9 cellular contexts compared by ENCODE assay signal in genomic region chr17:3535253-3535995, GRCh38. TPM values are rescaled to one million over a fixed set of nuclear protein-coding genes. Genes with fewer than 3 reads are reported as not detected.
DNase-seq lines count a peak whose midpoint lies in the region; ATAC-seq and TF ChIP-seq lines count a peak whose summit lies in the region.
"Had no signal": no experiment of that assay in that cellular context is flagged by ENCODE, and none has a peak within 500 bp of the region (broad histone marks: within the 10 kb centered on the region; RNA-seq: fewer than 3 reads in every experiment).

No MANE protein-coding gene starts in this region.

- H3K9me3 Mint-ChIP-seq in naive B cell: no peaks in the 10 kb centered on the region
- no peaks in the 10 kb centered on the region for H3K9me3 Mint-ChIP-seq in stimulated activated memory B cell treated with anti-CD40 and anti-IgM and Interleukin-4, amounts not matched to agents 10 μg/mL and 1 μg/mL and 100 μg/mL, for 72 hours

- peak overlapping the region; percentile 30 for H3K9ac ChIP-seq in fibroblast of lung (ENCODE audit: insufficient read depth, low read length)

- peak; percentile 77 to 78 for ATAC-seq in naive B cell (ENCODE audit: low read depth in 2 of 2)
- ATAC-seq in stimulated activated memory B cell treated with anti-CD40 and anti-IgM and Interleukin-4, amounts not matched to agents 10 μg/mL and 1 μg/mL and 100 μg/mL, for 72 hours: peak; percentile 72

- no peaks in the 10 kb centered on the region for H3K36me3 Mint-ChIP-seq in naive B cell
- peaks cover 66% of the 10 kb centered on the region for H3K36me3 Mint-ChIP-seq in stimulated activated memory B cell treated with anti-CD40 and anti-IgM and Interleukin-4, amounts not matched to agents 10 μg/mL and 1 μg/mL and 100 μg/mL, for 72 hours

- peak overlapping the region; percentile 80 for H2AFZ ChIP-seq in fibroblast of lung (ENCODE audit: low read length)

- peaks cover 4 to 24% (median 9%) of the 10 kb centered on the region in 3 donors for H3K27me3 Mint-ChIP-seq in naive B cell
- no peaks in the 10 kb centered on the region for H3K27me3 Mint-ChIP-seq in stimulated activated memory B cell treated with anti-CD40 and anti-IgM and Interleukin-4, amounts not matched to agents 10 μg/mL and 1 μg/mL and 100 μg/mL, for 72 hours

- H3K4me1 Mint-ChIP-seq in naive B cell: peaks cover 5 to 13% (median 13%) of the 10 kb centered on the region in 3 donors
- peaks cover 31% of the 10 kb centered on the region for H3K4me1 Mint-ChIP-seq in stimulated activated memory B cell treated with anti-CD40 and anti-IgM and Interleukin-4, amounts not matched to agents 10 μg/mL and 1 μg/mL and 100 μg/mL, for 72 hours

- H3K4me3 Mint-ChIP-seq in naive B cell: peak overlapping the region in 7 of 8 donors; percentile 10 to 69 (median 54)
- peak overlapping the region; percentile 8 for H3K4me3 Mint-ChIP-seq in stimulated activated memory B cell treated with anti-CD40 and anti-IgM and Interleukin-4, amounts not matched to agents 10 μg/mL and 1 μg/mL and 100 μg/mL, for 72 hours

- DNase-seq in NCI-H526 treated with DMSO at 0.1 percent for 48 hours (lab: John Stamatoyannopoulos, UW) (peak; percentile 10), activated T-helper 1 cell treated with Interleukin-2 at 50 U/mL for 16 hours (ENCODE audit: low read depth) (peak; percentile 8), fibroblast of lung (ENCODE audit: low read depth in 2 of 2) (peak; percentile 77 to 81), naive B cell (peak; percentile 33), NCI-H510A (lab: John Stamatoyannopoulos, UW) (no peak), HuH-7.5 (ENCODE audit: low spot score) (no peak)

- no peaks in the 10 kb centered on the region for H3K79me2 ChIP-seq in fibroblast of lung (ENCODE audit: control insufficient read depth, insufficient read depth, low read length)

- H4K20me1 ChIP-seq in fibroblast of lung (ENCODE audit: control insufficient read depth, extremely low read depth, insufficient read depth, low read length): no peaks in the 10 kb centered on the region

- H3K36me3 ChIP-seq in fibroblast of lung (ENCODE audit: control insufficient read depth, insufficient read depth, low read length): no peaks in the 10 kb centered on the region

- peak overlapping the region; percentile 28 for H3K27ac ChIP-seq in fibroblast of lung (ENCODE audit: insufficient read depth, low read length)

- H3K4me3 ChIP-seq in GM12875 (ENCODE audit: low read depth, low read length): no peak overlapping the region
- H3K4me3 ChIP-seq in fibroblast of lung (replicated peaks in 1 of 4; ENCODE audit: control extremely low read depth in 1 of 4, insufficient read depth in 1 of 4, low read depth in 3 of 4, low read length in 4 of 4): peak overlapping the region in 3 of 4 experiments; percentile 35 to 55 (median 54)

- peak overlapping the region; percentile 78 for H3K4me2 ChIP-seq in fibroblast of lung (ENCODE audit: extremely low read depth, insufficient read depth, low read length)

- no peaks in the 10 kb centered on the region for H3K4me1 ChIP-seq in fibroblast of lung (ENCODE audit: control insufficient read depth, extremely low read depth, insufficient read depth, low read length)

- peak overlapping the region in 3 of 6 donors; percentile 30 to 66 (median 38) for H3K27ac Mint-ChIP-seq in naive B cell
- peak overlapping the region; percentile 9 for H3K27ac Mint-ChIP-seq in stimulated activated memory B cell treated with anti-CD40 and anti-IgM and Interleukin-4, amounts not matched to agents 10 μg/mL and 1 μg/mL and 100 μg/mL, for 72 hours

- TF ChIP-seq CTCF in GM12875 (IDR thresholded peaks at IDR 0.05; ENCODE audit: borderline replicate concordance, insufficient read depth, low read depth, low read length) (peak; percentile 62; the same call in 1 of the 2 replicates), fibroblast of lung (conservative IDR thresholded peaks at IDR 0.05 in 1 of 2, IDR thresholded peaks at IDR 0.05 in 1 of 2; ENCODE audit: low read depth in 1 of 2, low read length in 2 of 2) (peak; percentile 49 to 55)

- no peaks in the 10 kb centered on the region for H3K27me3 ChIP-seq in fibroblast of lung (ENCODE audit: control insufficient read depth, insufficient read depth, low read length)

- no peaks in the 10 kb centered on the region for H3K9me3 ChIP-seq in fibroblast of lung (ENCODE audit: control insufficient read depth, insufficient read depth, low read depth, low read length)

RNA-seq across cellular contexts. Expression of gene TRPV3, which starts 22.2 kb away (rescaled TPM):
- 0.77 and 0.99 TPM in 2 replicates for total RNA-seq in fibroblast of lung
- polyA plus RNA-seq in fibroblast of lung (0.20 and 0.50 TPM in 2 replicates), naive B cell (ENCODE audit: low read depth in 6 of 6) (under 1 TPM in 2 of 6 donors, not detected in 4; 0.19 to 0.21 TPM)
- 0.20 and 0.38 TPM in 2 replicates for polyA plus RNA-seq in fibroblast of lung (2012)
- polyA minus RNA-seq in fibroblast of lung (ENCODE audit: low replicate concordance): not detected in 2 replicates

RNA-seq across cellular contexts. Expression of gene ASPA, which starts 59.6 kb away (rescaled TPM):
- total RNA-seq in fibroblast of lung: 4.6 and 5.4 TPM in 2 replicates
- polyA plus RNA-seq in fibroblast of lung (1.3 and 1.7 TPM in 2 replicates), naive B cell (ENCODE audit: low read depth in 6 of 6) (not detected)
- 0.47 and 0.99 TPM in 2 replicates for polyA plus RNA-seq in fibroblast of lung (2012)
- polyA minus RNA-seq in fibroblast of lung (ENCODE audit: low replicate concordance): not detected in 2 replicates
- total RNA-seq: T-helper 1 cell treated with Interleukin-12 subunit alpha and Interleukin-12 subunit beta and Interleukin-4 antibody, amounts not matched to agents 30 ng/mL and 1 ng/mL, for 36 hours had no signal

Comparison
In these comparisons a context has a peak if more than half of its experiments do, and no peak if none do; other contexts are left out.
1. DNase-seq: peak in NCI-H526 treated with DMSO at 0.1 percent for 48 hours (single experiment), activated T-helper 1 cell treated with Interleukin-2 at 50 U/mL for 16 hours (single experiment), fibroblast of lung (2 of 2) and naive B cell (single experiment); none in NCI-H510A (single experiment) and HuH-7.5 (single experiment).